ENCODE assay signal across 8 cellular contexts in genomic region chr7:130887182-130888016, GRCh38.
DNase-seq lines count a peak whose midpoint lies in the region; ATAC-seq and TF ChIP-seq lines count a peak whose summit lies in the region.

No MANE protein-coding gene starts in this region.

- H3K27ac ChIP-seq in right atrium auricular region (peak overlapping the region; percentile 33 to 46), vagina (peak overlapping the region; percentile 93), aorta (ENCODE audit: low read depth in 1 of 2, low read length in 2 of 2) (no peak overlapping the region)

- WGBS in aorta, 2 donors = 75 to 76% methylated on average over 13 of the region's 13 CpGs

- intact Hi-C loops in Right ventricle myocardium inferior (cut with DNase I) (no loop called here), left colon (cut with DNase I, micrococcal nuclease) (no loop called here), vagina (cut with DNase I) (no loop called here), aorta (cut with DNase I) (no loop called here)

- H3K27me3 ChIP-seq in right atrium auricular region (no peaks in the 10 kb centered on the region), vagina (no peaks in the 10 kb centered on the region), aorta (ENCODE audit: control insufficient read depth in 1 of 2, insufficient read depth in 2 of 2, low read length in 1 of 2) (no peaks in the 10 kb centered on the region)

- ATAC-seq in Right ventricle myocardium inferior (no peak), left colon (peak; percentile 58), HG03108 (IDR thresholded peaks at IDR 0.05; ENCODE audit: unreplicated experiment) (no peak), aorta (ENCODE audit: low FRiP score) (no peak)

- TF ChIP-seq POLR2A in vagina (IDR thresholded peaks at IDR 0.05) = no peak

- no peak for DNase-seq in right atrium auricular region (ENCODE audit: low spot score)
- DNase-seq in Right ventricle myocardium inferior (ENCODE audit: missing footprints) = no peak
- DNase-seq in amniotic stem cell (lab: John Stamatoyannopoulos, UW) = peak; percentile 54
- no peak for DNase-seq in left colon
- no peak for DNase-seq in vagina (ENCODE audit: extremely low spot score in 2 of 2)
- DNase-seq in COR-L47 (lab: John Stamatoyannopoulos, UW) = no peak
- DNase-seq in aorta = no peak

- TF ChIP-seq CTCF in right atrium auricular region (IDR thresholded peaks at IDR 0.05) (no peak), vagina (IDR thresholded peaks at IDR 0.05) (peak in 1 of 3 experiments; percentile 6)

- no peaks in the 10 kb centered on the region for H3K9me3 ChIP-seq in right atrium auricular region
- no peaks in the 10 kb centered on the region for H3K9me3 ChIP-seq in vagina
- no peaks in the 10 kb centered on the region for H3K9me3 ChIP-seq in aorta (ENCODE audit: control insufficient read depth, low read length)

- H3K4me1 ChIP-seq in right atrium auricular region = peaks cover 0 to 56% of the 10 kb centered on the region in 2 donors
- H3K4me1 ChIP-seq in vagina = peaks cover 85% of the 10 kb centered on the region
- H3K4me1 ChIP-seq in aorta (ENCODE audit: control insufficient read depth in 1 of 2, insufficient read depth in 2 of 2, low read length in 2 of 2) = peaks cover 0 to 7% of the 10 kb centered on the region in 2 donors

- H3K4me3 ChIP-seq in right atrium auricular region = no peak overlapping the region
- no peak overlapping the region for H3K4me3 ChIP-seq in vagina
- no peak overlapping the region for H3K4me3 ChIP-seq in aorta (ENCODE audit: low read length in 2 of 2)

- peaks cover 55% of the 10 kb centered on the region for H3K36me3 ChIP-seq in right atrium auricular region
- H3K36me3 ChIP-seq in vagina = peaks cover 0 to 20% of the 10 kb centered on the region in 2 donors
- H3K36me3 ChIP-seq in aorta (ENCODE audit: control insufficient read depth in 1 of 2, insufficient read depth in 2 of 2, low read length in 1 of 2) = peaks cover 0 to 4% of the 10 kb centered on the region in 2 donors

Comparison
In these comparisons a context has a peak if more than half of its experiments do, and no peak if none do; other contexts are left out.
1. H3K27ac ChIP-seq: peak in right atrium auricular region (2 of 2) and vagina (single experiment); none in aorta (0 of 2).